Comparison of ENCODE assay signal across 21 cellular contexts in the genomic region with DNA sequence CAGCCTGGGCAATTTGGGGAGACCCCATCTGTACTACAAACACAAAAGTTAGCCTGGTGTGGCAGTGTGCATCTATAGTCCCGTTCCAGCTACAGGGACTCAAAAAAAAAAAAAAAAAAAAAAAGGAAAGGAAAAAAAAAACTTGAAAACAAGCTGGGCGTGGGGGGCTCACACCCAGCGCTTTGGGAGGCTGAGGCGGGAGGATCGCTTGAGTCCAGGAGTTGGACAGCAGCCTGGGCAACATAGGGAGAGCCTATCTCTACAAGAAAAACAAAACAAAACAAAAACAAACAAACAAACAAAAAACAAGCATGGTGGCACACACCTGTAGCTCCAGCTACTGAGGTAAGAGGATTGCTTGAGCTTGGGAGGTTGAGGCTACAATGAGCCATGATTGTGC. TPM values are rescaled to one million over a fixed set of nuclear protein-coding genes. Genes with fewer than 3 reads are reported as not detected.
DNase-seq lines count a peak whose midpoint lies in the region; ATAC-seq and TF ChIP-seq lines count a peak whose summit lies in the region.
"Had no signal": no experiment of that assay in that cellular context is flagged by ENCODE, and none has a peak within 500 bp of the region (broad histone marks: within the 10 kb centered on the region; RNA-seq: fewer than 3 reads in every experiment).

No MANE protein-coding gene starts in this region.

- H3K4me1 Mint-ChIP-seq in natural killer cell: no peaks in the 10 kb centered on the region

- H2AFZ ChIP-seq in PC-9: no peak overlapping the region

- no peak for TF ChIP-seq CTCF in HEK293 (tag by site-specific recombination; IDR thresholded peaks at IDR 0.05)
- no peak for TF ChIP-seq CTCF in PC-9 (conservative IDR thresholded peaks at IDR 0.05)
- TF ChIP-seq CTCF in GM10248 (IDR thresholded peaks at IDR 0.05; ENCODE audit: control extremely low read depth, extremely low read depth, low read depth, missing control alignments): no peak
- no peak for TF ChIP-seq CTCF in natural killer cell (IDR thresholded peaks at IDR 0.05)

- H3K9me3 ChIP-seq in HEK293 (ENCODE audit: control insufficient read depth, insufficient read depth, low read depth, low read length) (no peaks in the 10 kb centered on the region), PC-9 (ENCODE audit: insufficient read depth, low read depth) (no peaks in the 10 kb centered on the region), esophagus (ENCODE audit: control insufficient read depth in 2 of 2, insufficient read depth in 1 of 2, low read depth in 1 of 2, low read length in 1 of 2) (no peaks in the 10 kb centered on the region), SJCRH30 (replicated peaks) (no peaks in the 10 kb centered on the region)
- H3K9me3 ChIP-seq: BE2C had no signal

- no peak for DNase-seq in PC-9
- no peak for DNase-seq in GM10248 (ENCODE audit: extremely low spot score)
- DNase-seq in natural killer cell: no peak
- DNase-seq in SJCRH30: no peak
- DNase-seq in NCI-H1105 (lab: John Stamatoyannopoulos, UW): no peak
- DNase-seq: 8988T; ACHN; BE2C; C1 segment of cervical spinal cord; Caco-2; Calu3; CD4-positive, alpha-beta T cell; CD8-positive, alpha-beta T cell; DMS79 treated with DMSO at 0.1 percent for 48 hours; GF-D8 had no signal

- H3K27me3 ChIP-seq in PC-9 (ENCODE audit: insufficient read depth, low read depth) (no peaks in the 10 kb centered on the region), esophagus (ENCODE audit: control insufficient read depth in 1 of 2, insufficient read depth in 2 of 2, low read length in 2 of 2) (no peaks in the 10 kb centered on the region), SJCRH30 (no peaks in the 10 kb centered on the region)
- H3K27me3 ChIP-seq: BE2C, BLaER1 had no signal

- H3K4me1 ChIP-seq in HEK293 (ENCODE audit: control insufficient read depth, insufficient read depth, low read length) (no peaks in the 10 kb centered on the region), PC-9 (replicated peaks; ENCODE audit: insufficient read depth) (peaks cover 54% of the 10 kb centered on the region), esophagus (ENCODE audit: control insufficient read depth in 2 of 2, insufficient read depth in 2 of 2, low read length in 1 of 2) (peaks cover 2 to 20% of the 10 kb centered on the region in 2 donors), SJCRH30 (peaks cover 3% of the 10 kb centered on the region; the same call in 1 of the 2 replicates)
- H3K4me1 ChIP-seq: BE2C had no signal

- H3K4me3 ChIP-seq in HEK293 (ENCODE audit: low read depth, low read length) (no peak overlapping the region), PC-9 (no peak overlapping the region), esophagus (ENCODE audit: low read depth in 1 of 2, low read length in 2 of 2) (no peak overlapping the region), SJCRH30 (no peak overlapping the region)
- H3K4me3 ChIP-seq: BLaER1, GM12878 had no signal

- H3K4me3 Mint-ChIP-seq in natural killer cell: no peak overlapping the region
- H3K4me3 Mint-ChIP-seq: CD4-positive, alpha-beta T cell; CD8-positive, alpha-beta T cell had no signal

- no peaks in the 10 kb centered on the region for H3K36me3 Mint-ChIP-seq in natural killer cell
- H3K36me3 Mint-ChIP-seq: CD8-positive, alpha-beta T cell had no signal

- WGBS in esophagus, 2 donors: 75 to 82% methylated on average over 5 of the region's 5 CpGs

- no peaks in the 10 kb centered on the region for H3K27me3 Mint-ChIP-seq in natural killer cell (ENCODE audit: low read depth in 2 of 2)

- H3K27ac ChIP-seq in HEK293 (ENCODE audit: extremely low read depth, low read depth, low read length) (no peak overlapping the region), PC-9 (peak overlapping the region; percentile 78), esophagus (ENCODE audit: low read depth in 2 of 2, low read length in 1 of 2) (peak overlapping the region; percentile 40 to 75), SJCRH30 (no peak overlapping the region)
- H3K27ac ChIP-seq: BLaER1 had no signal

- intact Hi-C loops in PC-9 (cut with micrococcal nuclease; ENCODE audit: unreplicated experiment): loop anchor here (1.0 to 2.0 kb wide), 2 partner anchors 31 to 50 kb away; no protein-coding TSS in a partner anchor
- intact Hi-C loops in natural killer cell (cut with micrococcal nuclease): no loop called here

- no TSS peak for BruUV-seq in PC-9 (replicated peaks; lab: Mats Ljungman, UMichigan)

- POLR2A ChIA-PET in HEK293 (lab: Yijun Ruan, JAX): interaction anchor here (0.6 kb wide), 1 partner anchor 18 kb away, joined by 3 read pairs; no protein-coding TSS in a partner anchor
- POLR2A ChIA-PET in PC-9 (lab: Charles Lee; ENCODE audit: unreplicated experiment): interaction anchor here (0.6 kb wide), 1 partner anchor 49 kb away, joined by 6 read pairs; no protein-coding TSS in a partner anchor
- POLR2A ChIA-PET in GM10248 (lab: Yijun Ruan, JAX): interaction anchor here (0.6 to 1.1 kb wide), 4 partner anchors 22 to 134 kb away, joined by 3 to 4 read pairs (median 4); no protein-coding TSS in a partner anchor

- H3K27ac Mint-ChIP-seq in natural killer cell: no peak overlapping the region
- H3K27ac Mint-ChIP-seq: CD4-positive, alpha-beta T cell; CD8-positive, alpha-beta T cell had no signal

- no peak for ATAC-seq in natural killer cell
- ATAC-seq: CD8-positive, alpha-beta T cell; GM12878 had no signal

- H3K79me2 ChIP-seq in PC-9 (ENCODE audit: low read depth): no peaks in the 10 kb centered on the region

- H3F3A ChIP-seq in PC-9 (ENCODE audit: insufficient read depth, low read depth): peaks cover 50% of the 10 kb centered on the region

- no peaks in the 10 kb centered on the region for H3K9me3 Mint-ChIP-seq in natural killer cell
- H3K9me3 Mint-ChIP-seq: CD4-positive, alpha-beta T cell; CD8-positive, alpha-beta T cell had no signal

- no peaks in the 10 kb centered on the region for H3K36me3 ChIP-seq in HEK293 (ENCODE audit: control insufficient read depth in 2 of 2, insufficient read depth in 1 of 2, low read length in 2 of 2)
- no peaks in the 10 kb centered on the region for H3K36me3 ChIP-seq in PC-9 (ENCODE audit: low read depth)
- no peaks in the 10 kb centered on the region for H3K36me3 ChIP-seq in esophagus (ENCODE audit: control insufficient read depth in 2 of 2, insufficient read depth in 2 of 2, low read length in 1 of 2)
- H3K36me3 ChIP-seq in SJCRH30: no peaks in the 10 kb centered on the region
- H3K36me3 ChIP-seq: BE2C, BLaER1 had no signal

- CTCF ChIA-PET in HEK293 (lab: Yijun Ruan, JAX) (no interaction called here), PC-9 (lab: Charles Lee) (interaction anchor here (0.6 kb wide), 1 partner anchor 30 kb away, joined by 5 read pairs; no protein-coding TSS in a partner anchor), GM10248 (lab: Yijun Ruan, JAX) (interaction anchor here (0.8 to 2.2 kb wide), 4 partner anchors 14 to 36 kb away, joined by 3 to 8 read pairs (median 5); no protein-coding TSS in a partner anchor)

- H4K20me1 ChIP-seq in PC-9 (ENCODE audit: insufficient read depth): no peaks in the 10 kb centered on the region
- H4K20me1 ChIP-seq: BLaER1 had no signal

- H3K9me2 ChIP-seq in PC-9 (ENCODE audit: insufficient read depth): no peaks in the 10 kb centered on the region

- H3K4me2 ChIP-seq in PC-9: no peak overlapping the region

TF ChIP-seq in HEK293, 187 proteins besides CTCF, POLR2A, EP300 and RAD21 (continues in another document):
- TF ChIP-seq MZF1 (tag by site-specific recombination; IDR thresholded peaks at IDR 0.05; ENCODE audit: borderline replicate concordance): no peak
- TF ChIP-seq SCRT2 (tag by site-specific recombination; IDR thresholded peaks at IDR 0.05): 0 out of 2 replicates have a peak, but pooled peaks have one; percentile 21
- no peak for TF ChIP-seq ZNF837 (tag by site-specific recombination; IDR thresholded peaks at IDR 0.05)
- no peak for TF ChIP-seq ZNF292 (tag by site-specific recombination; IDR thresholded peaks at IDR 0.05; ENCODE audit: borderline replicate concordance, low read depth)
- TF ChIP-seq ZNF404 (tag by site-specific recombination; IDR thresholded peaks at IDR 0.05): no peak
- TF ChIP-seq ZNF560 (tag by site-specific recombination; IDR thresholded peaks at IDR 0.05; ENCODE audit: borderline replicate concordance): no peak
- no peak for TF ChIP-seq ZNF248 (tag by site-specific recombination; IDR thresholded peaks at IDR 0.05)
- TF ChIP-seq ZNF416 (tag by site-specific recombination; IDR thresholded peaks at IDR 0.05): no peak
- TF ChIP-seq, protein P1, sequence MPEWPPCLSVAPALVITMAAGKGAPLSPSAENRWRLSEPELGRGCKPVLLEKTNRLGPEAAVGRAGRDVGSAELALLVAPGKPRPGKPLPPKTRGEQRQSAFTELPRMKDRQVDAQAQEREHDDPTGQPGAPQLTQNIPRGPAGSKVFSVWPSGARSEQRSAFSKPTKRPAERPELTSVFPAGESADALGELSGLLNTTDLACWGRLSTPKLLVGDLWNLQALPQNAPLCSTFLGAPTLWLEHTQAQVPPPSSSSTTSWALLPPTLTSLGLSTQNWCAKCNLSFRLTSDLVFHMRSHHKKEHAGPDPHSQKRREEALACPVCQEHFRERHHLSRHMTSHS (tag by site-specific recombination; IDR thresholded peaks at IDR 0.05): no peak
- TF ChIP-seq ZNF768 (tag by site-specific recombination; IDR thresholded peaks at IDR 0.05): no peak

RNA-seq across cellular contexts. Expression of gene CCL17, which starts 12.9 kb away (rescaled TPM):
- total RNA-seq in PC-9 (2021) (not detected in 2 replicates), natural killer cell (not detected)
- 1 to 10 TPM; 1.1 to 7.6 TPM for polyA plus RNA-seq in esophagus
- not detected in 2 replicates for total RNA-seq in SJCRH30 (2014; rRNA removed; shearing (Covaris generic))
- total RNA-seq: A673; Caco-2; Calu3; CD4-positive, alpha-beta T cell; CD8-positive, alpha-beta T cell had no signal
- polyA plus RNA-seq: AG04450 had no signal

RNA-seq across cellular contexts. Expression of gene CX3CL1, which starts 19.4 kb away (rescaled TPM):
- total RNA-seq in PC-9 (2021): not detected in 2 replicates
- 1 to 10 TPM; 5.0 to 5.9 TPM for polyA plus RNA-seq in esophagus
- not detected for total RNA-seq in natural killer cell
- total RNA-seq in SJCRH30 (2014; rRNA removed; shearing (Covaris generic)): 0.38 and 0.69 TPM in 2 replicates
- total RNA-seq: A673; Caco-2; CD4-positive, alpha-beta T cell; CD8-positive, alpha-beta T cell had no signal

RNA-seq across cellular contexts. Expression of gene CCL22, which starts 33.1 kb away (rescaled TPM):
- 0.24 and 0.35 TPM in 2 replicates for total RNA-seq in PC-9 (2021)
- under 1 TPM; 0.31 to 0.78 TPM for polyA plus RNA-seq in esophagus
- total RNA-seq in natural killer cell: under 1 TPM in 1 of 3 donors, not detected in 2; 0.14 TPM
- total RNA-seq in SJCRH30 (2014; rRNA removed; shearing (Covaris generic)): not detected in 2 replicates
- total RNA-seq: A673; CD4-positive, alpha-beta T cell; CD8-positive, alpha-beta T cell had no signal
- polyA plus RNA-seq: AG04450 had no signal

RNA-seq across cellular contexts. Expression of gene CIAPIN1, which starts 55.5 kb away (rescaled TPM):
- total RNA-seq in PC-9 (2021) (51.4 and 56.4 TPM in 2 replicates), natural killer cell (10 to 100 TPM; 41.1 to 48.8 (median 42.9) TPM)
- polyA plus RNA-seq in esophagus: 10 to 100 TPM; 11.7 to 31.6 TPM
- total RNA-seq in SJCRH30 (2014; rRNA removed; shearing (Covaris generic)): 84.8 and 90.5 TPM in 2 replicates

RNA-seq across cellular contexts. Expression of gene COQ9, which starts 55.6 kb away (rescaled TPM):
- total RNA-seq in PC-9 (2021) (53.5 and 58.3 TPM in 2 replicates), natural killer cell (10 to 100 TPM; 16.9 to 30.2 (median 18.3) TPM)
- 10 to 100 TPM; 56.1 to 70.3 TPM for polyA plus RNA-seq in esophagus
- 54.9 and 58.6 TPM in 2 replicates for total RNA-seq in SJCRH30 (2014; rRNA removed; shearing (Covaris generic))

Comparison
In these comparisons a context has a peak if more than half of its experiments do, and no peak if none do; other contexts are left out.
1. H3K27ac ChIP-seq: peak in PC-9 (single experiment) and esophagus (2 of 2); none in HEK293 (single experiment) and SJCRH30 (single experiment).